Comparison of ENCODE assay signal across 26 cellular contexts in genomic region chrX:3052864-3053263, GRCh38. TPM values are rescaled to one million over a fixed set of nuclear protein-coding genes. Genes with fewer than 3 reads are reported as not detected.
"Had no signal": no experiment of that assay in that cellular context is flagged by ENCODE, and none has a peak within 500 bp of the region (broad histone marks: within the 10 kb centered on the region; RNA-seq: fewer than 3 reads in every experiment).

No MANE protein-coding gene starts in this region.

- FAIRE-seq: astrocyte, bronchial epithelial cell had no signal

- DNase-seq: activated CD4-positive, alpha-beta memory T cell treated with anti-CD3 and anti-CD28 coated beads for 36 hours; activated CD4-positive, alpha-beta T cell treated with anti-CD3 and anti-CD28 coated beads for 48 hours; activated CD4-positive, CD25-positive, alpha-beta regulatory T cell; activated naive CD4-positive, alpha-beta T cell treated with Interleukin-2 at 50 U/mL for 16 hours; activated naive CD8-positive, alpha-beta T cell treated with anti-CD3 and anti-CD28 coated beads for 36 hours; activated T-cell treated with anti-CD3 and anti-CD28 coated beads, Interleukin-2, amount 50 U/mL, for 48 hours; cerebellar nuclear complex; cortex of kidney; endodermal cell; foreskin keratinocyte; left ventricle myocardium superior; mammary epithelial cell; naive B cell; posterior cingulate gyrus; spleen; stimulated activated CD4-positive, alpha-beta T cell treated with anti-CD3 and anti-CD28 coated beads, Interleukin-4, amount 100 ng/mL, for 1 hour; stimulated activated naive CD4-positive, alpha-beta T cell; testis had no signal

- H3K9me3 ChIP-seq: spleen, testis, vagina had no signal

- H3K4me1 ChIP-seq: foreskin keratinocyte, spleen, testis, vagina had no signal

- ATAC-seq: foreskin keratinocyte, left ventricle myocardium superior had no signal

- H3K36me3 ChIP-seq: spleen, vagina had no signal

- H3K27me3 ChIP-seq: foreskin keratinocyte, testis, vagina had no signal

- H3K4me3 ChIP-seq: spleen, testis, vagina had no signal

- H3K27ac ChIP-seq: epithelial cell of prostate, foreskin keratinocyte, spleen, testis, vagina had no signal

RNA-seq across cellular contexts. Expression of gene ARSF, which starts 11.6 kb away (rescaled TPM):
- total RNA-seq: activated CD4-positive, alpha-beta memory T cell treated with anti-CD3 and anti-CD28 coated beads for 36 hours; activated naive CD8-positive, alpha-beta T cell treated with anti-CD3 and anti-CD28 coated beads for 36 hours; astrocyte; bronchial epithelial cell; endodermal cell; foreskin keratinocyte; glomerular endothelial cell; left ventricle myocardium superior; mammary epithelial cell; mononuclear cell; renal cortical epithelial cell; spleen had no signal
- polyA plus RNA-seq: foreskin keratinocyte, mammary epithelial cell, neural cell, spleen had no signal

RNA-seq across cellular contexts. Expression of gene ARSH, which starts 46.5 kb away (rescaled TPM):
- total RNA-seq: activated CD4-positive, alpha-beta memory T cell treated with anti-CD3 and anti-CD28 coated beads for 36 hours; activated naive CD8-positive, alpha-beta T cell treated with anti-CD3 and anti-CD28 coated beads for 36 hours; astrocyte; bronchial epithelial cell; endodermal cell; foreskin keratinocyte; glomerular endothelial cell; left ventricle myocardium superior; mammary epithelial cell; mononuclear cell; renal cortical epithelial cell; spleen; vagina had no signal
- polyA plus RNA-seq: foreskin keratinocyte, mammary epithelial cell, neural cell, spleen had no signal
